ENCODE assay signal across 22 cellular contexts in the genomic region with DNA sequence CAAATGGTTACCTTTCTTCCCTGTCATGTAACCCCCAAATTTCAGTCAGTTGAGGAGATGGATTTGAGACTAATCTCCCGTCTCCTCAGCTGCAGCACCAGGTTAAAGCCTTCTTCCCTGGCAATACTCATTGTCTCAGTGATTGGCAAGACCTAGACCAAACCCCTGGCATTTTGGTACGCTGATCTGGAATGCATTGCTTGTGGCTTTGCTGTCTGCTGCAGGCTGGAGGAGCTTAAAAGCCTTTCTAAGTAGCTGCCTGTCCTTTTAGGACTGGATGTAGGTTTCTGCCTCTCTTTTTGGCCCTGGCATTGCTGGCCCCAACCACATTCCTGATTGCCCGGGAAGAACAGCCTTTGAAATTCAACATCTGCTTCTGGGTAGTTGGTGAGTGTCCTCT.
DNase-seq lines count a peak whose midpoint lies in the region; ATAC-seq and TF ChIP-seq lines count a peak whose summit lies in the region.
"Had no signal": no experiment of that assay in that cellular context is flagged by ENCODE, and none has a peak within 500 bp of the region (broad histone marks: within the 10 kb centered on the region; RNA-seq: fewer than 3 reads in every experiment).

No MANE protein-coding gene starts in this region.

- H3K14ac ChIP-seq in H9 (ENCODE audit: insufficient read depth, low read length): no peak overlapping the region

- H3K4me2 ChIP-seq in OCI-LY7 (ENCODE audit: low read length): no peak overlapping the region
- H3K4me2 ChIP-seq in H9 (ENCODE audit: insufficient read depth, insufficient read length, low read length): no peak overlapping the region
- H3K4me2 ChIP-seq: PC-9, smooth muscle cell had no signal

- H2BK12ac ChIP-seq in H9 (ENCODE audit: insufficient read length, low read depth, low read length): no peak overlapping the region

- no peak overlapping the region for H3K18ac ChIP-seq in H9 (ENCODE audit: insufficient read length, low read depth, low read length)

- H3K27ac Mint-ChIP-seq in H9: no peak overlapping the region
- H3K27ac Mint-ChIP-seq: activated B cell treated with CpG ODN at 0.5 μM for 24 hours; activated naive CD8-positive, alpha-beta T cell; natural killer cell treated with Interleukin-12 subunit alpha and Interleukin-12 subunit beta and Interleukin-15 and Interleukin-18, amount 100 ng/mL, for 72 hours; T-helper 2 cell treated with Interferon-gamma antibody and Interleukin-4, amounts not matched to agents 5 μg/mL and 100 μg/mL, for 36 hours had no signal

- H3K23ac ChIP-seq in H9 (ENCODE audit: insufficient read length, low read depth, low read length): no peak overlapping the region

- H2BK5ac ChIP-seq in H9 (ENCODE audit: insufficient read length, low read length): no peak overlapping the region

- H4K91ac ChIP-seq in H9 (ENCODE audit: insufficient read length, low read depth, low read length): no peak overlapping the region

- no peaks in the 10 kb centered on the region; a peak in 1 of 4 replicates for H3K4me1 Mint-ChIP-seq in H9

- intact Hi-C loops in OCI-LY7 (cut with micrococcal nuclease; ENCODE audit: unreplicated experiment): no loop called here
- intact Hi-C loops in left ventricle myocardium superior (cut with micrococcal nuclease): no loop called here
- intact Hi-C loops in testis (cut with DNase I; ENCODE audit: low total_unique reads): no loop called here

- H2BK15ac ChIP-seq in H9 (ENCODE audit: low read depth, low read length): no peak overlapping the region

- CTCF ChIA-PET in OCI-LY7 (lab: Charles Lee; ENCODE audit: unreplicated experiment): no interaction called here

- no peaks in the 10 kb centered on the region for H3K79me2 ChIP-seq in OCI-LY7 (ENCODE audit: insufficient read depth, low read depth, low read length)
- H3K79me2 ChIP-seq in H9 (ENCODE audit: insufficient read depth, low read length): no peaks in the 10 kb centered on the region

- H3K4me1 ChIP-seq in OCI-LY7 (ENCODE audit: insufficient read depth, low read length, poor library complexity, severe bottlenecking): no peaks in the 10 kb centered on the region
- H3K4me1 ChIP-seq in testis: no peaks in the 10 kb centered on the region
- H3K4me1 ChIP-seq in H9 (ENCODE audit: insufficient read depth, low read length): no peaks in the 10 kb centered on the region

- no peak overlapping the region for H3K56ac ChIP-seq in H9 (ENCODE audit: insufficient read length, low read depth, low read length)

- H3K79me1 ChIP-seq in H9 (ENCODE audit: insufficient read depth, low read depth, low read length, poor library complexity, severe bottlenecking): no peaks in the 10 kb centered on the region

- H3K9me3 ChIP-seq in OCI-LY7 (ENCODE audit: low read length) (peaks cover 7% of the 10 kb centered on the region; the same call in 1 of the 2 replicates), testis (no peaks in the 10 kb centered on the region), H9 (ENCODE audit: control insufficient read depth, low read depth, low read length) (peaks cover 3% of the 10 kb centered on the region)

- H3K27me3 ChIP-seq in testis (no peaks in the 10 kb centered on the region), H7 (ENCODE audit: control insufficient read depth, insufficient read depth, low read length) (no peaks in the 10 kb centered on the region), H9 (ENCODE audit: insufficient read depth, low read length) (no peaks in the 10 kb centered on the region)

- TF ChIP-seq CTCF in OCI-LY7 (conservative IDR thresholded peaks at IDR 0.05; ENCODE audit: low read length): no peak
- TF ChIP-seq CTCF in testis (IDR thresholded peaks at IDR 0.05): no peak
- TF ChIP-seq CTCF in H9 (conservative IDR thresholded peaks at IDR 0.05): no peak

- BruUV-seq in OCI-LY7 (replicated peaks; lab: Mats Ljungman, UMichigan): no TSS peak

- H2BK120ac ChIP-seq in H9 (ENCODE audit: low read depth, low read length, poor library complexity, severe bottlenecking): no peak overlapping the region

- H3K9ac ChIP-seq in H9 (ENCODE audit: extremely low read depth, insufficient read length, low read length): no peak overlapping the region

- H3K36me3 ChIP-seq in OCI-LY7 (ENCODE audit: insufficient read depth, low read length) (no peaks in the 10 kb centered on the region), testis (ENCODE audit: low read depth, missing control alignments) (no peaks in the 10 kb centered on the region), H7 (replicated peaks; ENCODE audit: control insufficient read depth, insufficient read depth, low read length) (no peaks in the 10 kb centered on the region)

- 75 to 84% methylated on average over 3 of the region's 3 CpGs for WGBS in testis, 2 donors
- WGBS in H9 (ENCODE audit: extremely low coverage, insufficient read length, low lambda C conversion rate): no CpG with 5 or more reads among the region's 3 CpGs

- H4K5ac ChIP-seq in H9 (ENCODE audit: insufficient read length, low read depth, low read length): no peak overlapping the region

- H3K9me3 Mint-ChIP-seq in H9: peaks cover 12 to 17% of the 10 kb centered on the region in 2 experiments
- H3K9me3 Mint-ChIP-seq: natural killer cell treated with Interleukin-12 subunit alpha and Interleukin-12 subunit beta and Interleukin-15 and Interleukin-18, amount 100 ng/mL, for 72 hours had no signal

- peak; percentile 64 for ATAC-seq in left ventricle myocardium superior
- ATAC-seq: natural killer cell treated with Interleukin-12 subunit alpha and Interleukin-12 subunit beta and Interleukin-15 and Interleukin-18, amount 100 ng/mL, for 72 hours had no signal

- no peak overlapping the region for H2BK20ac ChIP-seq in H9 (ENCODE audit: low read depth, low read length, poor library complexity, severe bottlenecking)

- H3K27me3 Mint-ChIP-seq in H9 (ENCODE audit: low read depth): no peaks in the 10 kb centered on the region
- H3K27me3 Mint-ChIP-seq: activated B cell treated with CpG ODN at 0.5 μM for 24 hours; natural killer cell treated with Interleukin-12 subunit alpha and Interleukin-12 subunit beta and Interleukin-15 and Interleukin-18, amount 100 ng/mL, for 72 hours had no signal

- no peak overlapping the region for H3K27ac ChIP-seq in OCI-LY7 (ENCODE audit: low read depth, low read length, poor library complexity, severe bottlenecking)
- peak overlapping the region; percentile 6 to 55 for H3K27ac ChIP-seq in testis
- H3K27ac ChIP-seq in H9 (ENCODE audit: insufficient read length, low read depth, low read length): no peak overlapping the region
- H3K27ac ChIP-seq: PC-9 had no signal

- H4K20me1 ChIP-seq in OCI-LY7 (ENCODE audit: insufficient read depth, low read length) (no peaks in the 10 kb centered on the region), H9 (ENCODE audit: control insufficient read depth, insufficient read depth, insufficient read length) (no peaks in the 10 kb centered on the region)

- H3K9me2 ChIP-seq in OCI-LY7 (ENCODE audit: insufficient read depth, low read length): no peaks in the 10 kb centered on the region

- no peak overlapping the region for H3K4me3 Mint-ChIP-seq in H9
- H3K4me3 Mint-ChIP-seq: activated B cell treated with CpG ODN at 0.5 μM for 24 hours; activated naive CD8-positive, alpha-beta T cell; natural killer cell treated with Interleukin-12 subunit alpha and Interleukin-12 subunit beta and Interleukin-15 and Interleukin-18, amount 100 ng/mL, for 72 hours; T-helper 2 cell treated with Interferon-gamma antibody and Interleukin-4, amounts not matched to agents 5 μg/mL and 100 μg/mL, for 36 hours had no signal

- H3K23me2 ChIP-seq in H9 (ENCODE audit: insufficient read length, low read depth, low read length, poor library complexity, severe bottlenecking): no peaks in the 10 kb centered on the region

- H3K36me3 Mint-ChIP-seq in H9 (ENCODE audit: insufficient read depth in 1 of 3, low read depth in 3 of 3): peaks cover 6 to 16% (median 14%) of the 10 kb centered on the region in 3 experiments
- H3K36me3 Mint-ChIP-seq: natural killer cell treated with Interleukin-12 subunit alpha and Interleukin-12 subunit beta and Interleukin-15 and Interleukin-18, amount 100 ng/mL, for 72 hours had no signal

- H3K4me3 ChIP-seq in OCI-LY7 (ENCODE audit: low read depth, low read length, poor library complexity, severe bottlenecking) (no peak overlapping the region), testis (no peak overlapping the region), H7 (ENCODE audit: insufficient read depth, low read depth, low read length) (no peak overlapping the region)
- H3K4me3 ChIP-seq: PC-9, smooth muscle cell had no signal

- H2AK5ac ChIP-seq in H9 (ENCODE audit: insufficient read length, low read length): no peak overlapping the region

- H3K4ac ChIP-seq in H9 (ENCODE audit: low read depth, low read length): no peak overlapping the region

- peak overlapping the region; percentile 66 for H2AFZ ChIP-seq in OCI-LY7 (ENCODE audit: low read length)
- H2AFZ ChIP-seq in H9 (ENCODE audit: low read length): no peak overlapping the region
- H2AFZ ChIP-seq: PC-9 had no signal

- no peak overlapping the region for H3T11ph ChIP-seq in H9 (ENCODE audit: low read length)

- no peak overlapping the region for H4K8ac ChIP-seq in H9 (replicated peaks; ENCODE audit: insufficient read length, low read depth, low read length)

- no peak for TF ChIP-seq POLR2A in testis (IDR thresholded peaks at IDR 0.05)

- POLR2A ChIA-PET in OCI-LY7 (lab: Charles Lee): no interaction called here

- DNase-seq in DMS114 treated with DMSO at 0.1 percent for 48 hours (lab: John Stamatoyannopoulos, UW; ENCODE audit: unreplicated experiment) (peak; percentile 75), OCI-LY7 (ENCODE audit: low spot score) (no peak), left ventricle myocardium superior (no peak), testis (no peak), H7 (no peak), H9 (no peak), cortex of kidney (lab: John Stamatoyannopoulos, UW) (no peak)
- DNase-seq: activated B cell treated with CpG ODN at 0.5 μM for 24 hours; activated CD8-positive, alpha-beta memory T cell treated with anti-CD3 and anti-CD28 coated beads for 24 hours; Calu3; foreskin melanocyte; GOT3; mesenchymal stem cell; NCI-H1417 treated with DMSO at 0.1 percent for 48 hours; NCI-H748 treated with DMSO at 0.1 percent for 48 hours; PC-9; stimulated activated CD4-positive, alpha-beta T cell treated with anti-CD3 and anti-CD28 coated beads, Interleukin-4, amount 100 ng/mL, for 1 hour; substantia nigra had no signal

Comparison
In these comparisons a context has a peak if more than half of its experiments do, and no peak if none do; other contexts are left out.
1. H3K27ac ChIP-seq: peak in testis (2 of 2); none in OCI-LY7 (single experiment) and H9 (single experiment).